1 cellular context compared by ENCODE assay signal in the genomic region with DNA sequence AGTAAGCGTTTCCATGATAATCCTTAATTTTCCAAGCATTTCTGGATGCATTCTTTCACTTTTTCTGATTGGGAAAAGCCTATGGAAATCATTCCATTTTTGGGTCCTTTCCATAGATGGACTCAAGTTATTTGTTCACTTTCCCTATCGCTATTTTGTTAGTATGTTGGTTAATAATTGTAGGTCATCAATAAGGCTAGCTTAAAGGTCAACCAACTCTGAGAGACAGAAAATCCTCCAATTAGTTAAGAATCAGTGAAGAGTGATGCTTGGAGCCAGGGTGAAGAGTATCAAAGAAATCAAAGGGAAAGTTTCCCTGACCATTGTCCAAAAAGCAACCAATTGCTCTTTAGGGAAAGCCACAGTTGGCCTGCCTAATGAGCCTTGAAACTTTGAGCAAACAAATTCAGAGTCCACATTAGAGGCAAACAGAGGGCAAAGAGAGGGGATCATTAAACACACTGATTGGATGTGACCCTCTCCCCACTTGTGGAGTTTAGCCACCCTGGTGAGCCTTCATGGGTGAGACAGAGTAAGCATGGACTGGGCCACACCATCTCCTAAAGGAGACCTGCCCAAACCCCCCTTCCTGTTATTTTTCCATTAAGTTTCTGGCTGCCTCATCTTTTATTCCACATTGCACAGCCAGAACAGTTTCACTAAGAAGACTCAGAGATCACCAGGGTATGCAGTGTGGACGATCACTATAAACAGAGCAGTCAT.
TF ChIP-seq lines count a peak whose summit lies in the region.

No MANE protein-coding gene starts in this region.

TF ChIP-seq in HepG2, 621 proteins besides CTCF, POLR2A, EP300 and RAD21 (continued from another document and continues in another):
- TF ChIP-seq, protein P1, sequence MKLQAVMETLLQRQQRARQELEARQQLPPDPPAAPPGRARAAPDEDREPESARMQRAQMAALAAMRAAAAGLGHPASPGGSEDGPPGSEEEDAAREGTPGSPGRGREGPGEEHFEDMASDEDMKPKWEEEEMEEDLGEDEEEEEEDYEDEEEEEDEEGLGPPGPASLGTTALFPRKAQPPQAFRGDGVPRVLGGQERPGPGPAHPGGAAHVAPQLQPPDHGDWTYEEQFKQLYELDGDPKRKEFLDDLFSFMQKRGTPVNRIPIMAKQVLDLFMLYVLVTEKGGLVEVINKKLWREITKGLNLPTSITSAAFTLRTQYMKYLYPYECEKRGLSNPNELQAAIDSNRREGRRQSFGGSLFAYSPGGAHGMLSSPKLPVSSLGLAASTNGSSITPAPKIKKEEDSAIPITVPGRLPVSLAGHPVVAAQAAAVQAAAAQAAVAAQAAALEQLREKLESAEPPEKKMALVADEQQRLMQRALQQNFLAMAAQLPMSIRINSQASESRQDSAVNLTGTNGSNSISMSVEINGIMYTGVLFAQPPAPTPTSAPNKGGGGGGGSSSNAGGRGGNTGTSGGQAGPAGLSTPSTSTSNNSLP (IDR thresholded peaks at IDR 0.05; ENCODE audit: low read depth, low read length) = peak; percentile 91
- TF ChIP-seq ESRRA (CRISPR knock-in tag; IDR thresholded peaks at IDR 0.05; ENCODE audit: low read depth) (peak; percentile 91), GATAD1 (CRISPR knock-in tag; IDR thresholded peaks at IDR 0.05) (no peak; the same call in 1 of the 2 replicates), ZMYM2 (CRISPR knock-in tag; IDR thresholded peaks at IDR 0.05) (no peak), MAFG (CRISPR knock-in tag; IDR thresholded peaks at IDR 0.05) (no peak), HDAC1 (CRISPR knock-in tag; IDR thresholded peaks at IDR 0.05) (peak; percentile 60), FOXK1 (CRISPR knock-in tag; IDR thresholded peaks at IDR 0.05; ENCODE audit: borderline replicate concordance, low read depth) (no peak), ZBTB4 (CRISPR knock-in tag; IDR thresholded peaks at IDR 0.05; ENCODE audit: borderline replicate concordance) (peak; percentile 78; the same call in 1 of the 2 replicates), HMGA1 (CRISPR knock-in tag; conservative IDR thresholded peaks at IDR 0.05) (no peak), ZNF468 (CRISPR knock-in tag; IDR thresholded peaks at IDR 0.05) (no peak), SALL1 (CRISPR knock-in tag; IDR thresholded peaks at IDR 0.05) (peak; percentile 86), EZH2 (conservative IDR thresholded peaks at IDR 0.05; ENCODE audit: low read depth, low read length) (no peak), SNRNP70 (IDR thresholded peaks at IDR 0.05; ENCODE audit: low read depth, low read length) (no peak), ZNF614 (CRISPR knock-in tag; IDR thresholded peaks at IDR 0.05; ENCODE audit: borderline replicate concordance) (peak; percentile 63; the same call in 1 of the 2 replicates), ZNF552 (CRISPR knock-in tag; IDR thresholded peaks at IDR 0.05; ENCODE audit: borderline replicate concordance) (no peak), NFYB (CRISPR knock-in tag; IDR thresholded peaks at IDR 0.05) (peak; percentile 69), AKNA (CRISPR knock-in tag; IDR thresholded peaks at IDR 0.05; ENCODE audit: borderline replicate concordance) (no peak), HOXA5 (CRISPR knock-in tag; IDR thresholded peaks at IDR 0.05) (0 out of 2 replicates have a peak, but pooled peaks have one; percentile 19), ZSCAN31 (CRISPR knock-in tag; IDR thresholded peaks at IDR 0.05; ENCODE audit: low read depth) (no peak), TCF7L2 (IDR thresholded peaks at IDR 0.05; ENCODE audit: low read depth, low read length) (peak; percentile 53; the same call in 1 of the 2 replicates), ARID4A (CRISPR knock-in tag; IDR thresholded peaks at IDR 0.05; ENCODE audit: borderline replicate concordance) (peak; percentile 51; the same call in 1 of the 2 replicates), THYN1 (CRISPR knock-in tag; IDR thresholded peaks at IDR 0.05; ENCODE audit: borderline replicate concordance, low read depth) (no peak), HNF4A (CRISPR knock-in tag; IDR thresholded peaks at IDR 0.05) (peak; percentile 97)
- TF ChIP-seq, protein P2, sequence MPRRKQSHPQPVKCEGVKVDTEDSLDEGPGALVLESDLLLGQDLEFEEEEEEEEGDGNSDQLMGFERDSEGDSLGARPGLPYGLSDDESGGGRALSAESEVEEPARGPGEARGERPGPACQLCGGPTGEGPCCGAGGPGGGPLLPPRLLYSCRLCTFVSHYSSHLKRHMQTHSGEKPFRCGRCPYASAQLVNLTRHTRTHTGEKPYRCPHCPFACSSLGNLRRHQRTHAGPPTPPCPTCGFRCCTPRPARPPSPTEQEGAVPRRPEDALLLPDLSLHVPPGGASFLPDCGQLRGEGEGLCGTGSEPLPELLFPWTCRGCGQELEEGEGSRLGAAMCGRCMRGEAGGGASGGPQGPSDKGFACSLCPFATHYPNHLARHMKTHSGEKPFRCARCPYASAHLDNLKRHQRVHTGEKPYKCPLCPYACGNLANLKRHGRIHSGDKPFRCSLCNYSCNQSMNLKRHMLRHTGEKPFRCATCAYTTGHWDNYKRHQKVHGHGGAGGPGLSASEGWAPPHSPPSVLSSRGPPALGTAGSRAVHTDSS (CRISPR knock-in tag; conservative IDR thresholded peaks at IDR 0.05) = no peak
- TF ChIP-seq, protein P3, sequence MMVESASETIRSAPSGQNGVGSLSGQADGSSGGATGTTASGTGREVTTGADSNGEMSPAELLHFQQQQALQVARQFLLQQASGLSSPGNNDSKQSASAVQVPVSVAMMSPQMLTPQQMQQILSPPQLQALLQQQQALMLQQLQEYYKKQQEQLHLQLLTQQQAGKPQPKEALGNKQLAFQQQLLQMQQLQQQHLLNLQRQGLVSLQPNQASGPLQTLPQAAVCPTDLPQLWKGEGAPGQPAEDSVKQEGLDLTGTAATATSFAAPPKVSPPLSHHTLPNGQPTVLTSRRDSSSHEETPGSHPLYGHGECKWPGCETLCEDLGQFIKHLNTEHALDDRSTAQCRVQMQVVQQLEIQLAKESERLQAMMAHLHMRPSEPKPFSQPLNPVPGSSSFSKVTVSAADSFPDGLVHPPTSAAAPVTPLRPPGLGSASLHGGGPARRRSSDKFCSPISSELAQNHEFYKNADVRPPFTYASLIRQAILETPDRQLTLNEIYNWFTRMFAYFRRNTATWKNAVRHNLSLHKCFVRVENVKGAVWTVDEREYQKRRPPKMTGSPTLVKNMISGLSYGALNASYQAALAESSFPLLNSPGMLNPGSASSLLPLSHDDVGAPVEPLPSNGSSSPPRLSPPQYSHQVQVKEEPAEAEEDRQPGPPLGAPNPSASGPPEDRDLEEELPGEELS (CRISPR knock-in tag; IDR thresholded peaks at IDR 0.05) = peak; percentile 90
- TF ChIP-seq, protein P4, sequence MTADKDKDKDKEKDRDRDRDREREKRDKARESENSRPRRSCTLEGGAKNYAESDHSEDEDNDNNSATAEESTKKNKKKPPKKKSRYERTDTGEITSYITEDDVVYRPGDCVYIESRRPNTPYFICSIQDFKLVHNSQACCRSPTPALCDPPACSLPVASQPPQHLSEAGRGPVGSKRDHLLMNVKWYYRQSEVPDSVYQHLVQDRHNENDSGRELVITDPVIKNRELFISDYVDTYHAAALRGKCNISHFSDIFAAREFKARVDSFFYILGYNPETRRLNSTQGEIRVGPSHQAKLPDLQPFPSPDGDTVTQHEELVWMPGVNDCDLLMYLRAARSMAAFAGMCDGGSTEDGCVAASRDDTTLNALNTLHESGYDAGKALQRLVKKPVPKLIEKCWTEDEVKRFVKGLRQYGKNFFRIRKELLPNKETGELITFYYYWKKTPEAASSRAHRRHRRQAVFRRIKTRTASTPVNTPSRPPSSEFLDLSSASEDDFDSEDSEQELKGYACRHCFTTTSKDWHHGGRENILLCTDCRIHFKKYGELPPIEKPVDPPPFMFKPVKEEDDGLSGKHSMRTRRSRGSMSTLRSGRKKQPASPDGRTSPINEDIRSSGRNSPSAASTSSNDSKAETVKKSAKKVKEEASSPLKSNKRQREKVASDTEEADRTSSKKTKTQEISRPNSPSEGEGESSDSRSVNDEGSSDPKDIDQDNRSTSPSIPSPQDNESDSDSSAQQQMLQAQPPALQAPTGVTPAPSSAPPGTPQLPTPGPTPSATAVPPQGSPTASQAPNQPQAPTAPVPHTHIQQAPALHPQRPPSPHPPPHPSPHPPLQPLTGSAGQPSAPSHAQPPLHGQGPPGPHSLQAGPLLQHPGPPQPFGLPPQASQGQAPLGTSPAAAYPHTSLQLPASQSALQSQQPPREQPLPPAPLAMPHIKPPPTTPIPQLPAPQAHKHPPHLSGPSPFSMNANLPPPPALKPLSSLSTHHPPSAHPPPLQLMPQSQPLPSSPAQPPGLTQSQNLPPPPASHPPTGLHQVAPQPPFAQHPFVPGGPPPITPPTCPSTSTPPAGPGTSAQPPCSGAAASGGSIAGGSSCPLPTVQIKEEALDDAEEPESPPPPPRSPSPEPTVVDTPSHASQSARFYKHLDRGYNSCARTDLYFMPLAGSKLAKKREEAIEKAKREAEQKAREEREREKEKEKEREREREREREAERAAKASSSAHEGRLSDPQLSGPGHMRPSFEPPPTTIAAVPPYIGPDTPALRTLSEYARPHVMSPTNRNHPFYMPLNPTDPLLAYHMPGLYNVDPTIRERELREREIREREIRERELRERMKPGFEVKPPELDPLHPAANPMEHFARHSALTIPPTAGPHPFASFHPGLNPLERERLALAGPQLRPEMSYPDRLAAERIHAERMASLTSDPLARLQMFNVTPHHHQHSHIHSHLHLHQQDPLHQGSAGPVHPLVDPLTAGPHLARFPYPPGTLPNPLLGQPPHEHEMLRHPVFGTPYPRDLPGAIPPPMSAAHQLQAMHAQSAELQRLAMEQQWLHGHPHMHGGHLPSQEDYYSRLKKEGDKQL (CRISPR knock-in tag; IDR thresholded peaks at IDR 0.05; ENCODE audit: low read depth) = peak; percentile 87
